9 cellular contexts compared by ENCODE assay signal in the genomic region with DNA sequence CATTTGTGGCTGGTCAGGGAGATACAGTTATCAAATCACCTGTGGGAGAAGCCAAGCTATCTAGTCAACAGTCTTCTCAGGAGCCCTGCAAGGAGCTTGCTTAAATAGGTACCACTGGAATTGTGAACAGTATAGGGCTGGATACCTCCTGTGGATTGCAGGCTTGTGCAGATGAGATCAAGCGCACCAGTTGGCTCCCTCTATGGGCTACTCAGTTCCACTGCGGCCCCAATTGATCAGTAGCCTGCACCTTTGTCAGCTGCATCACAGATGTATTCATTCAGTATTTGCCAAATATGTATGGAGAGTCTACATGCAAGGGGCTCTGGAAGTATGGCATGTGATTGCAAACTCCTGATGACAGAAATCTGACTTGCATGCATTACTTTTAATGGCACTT. TPM values are rescaled to one million over a fixed set of nuclear protein-coding genes. Genes with fewer than 3 reads are reported as not detected.
DNase-seq lines count a peak whose midpoint lies in the region; ATAC-seq and TF ChIP-seq lines count a peak whose summit lies in the region.
"Had no signal": no experiment of that assay in that cellular context is flagged by ENCODE, and none has a peak within 500 bp of the region (broad histone marks: within the 10 kb centered on the region; RNA-seq: fewer than 3 reads in every experiment).

No MANE protein-coding gene starts in this region.

- H3K36me3 Mint-ChIP-seq in glutamatergic neuron (ENCODE audit: unreplicated experiment) = no peaks in the 10 kb centered on the region
- no peaks in the 10 kb centered on the region for H3K36me3 Mint-ChIP-seq in activated CD8-positive, alpha-beta T cell treated with anti-CD3 and anti-CD28 coated beads, Interleukin-2, amount 10 ng/mL, durations not matched to agents 7 days and 5 days (ENCODE audit: low read depth)

- DNase-seq in AG10803 (ENCODE audit: low read depth) = no peak
- peak; percentile 18 for DNase-seq in GM23248
- peak; percentile 52 for DNase-seq in glutamatergic neuron
- no peak for DNase-seq in activated CD8-positive, alpha-beta T cell treated with anti-CD3 and anti-CD28 coated beads, Interleukin-2, amount 10 ng/mL, durations not matched to agents 7 days and 5 days
- DNase-seq in activated CD4-positive, alpha-beta T cell treated with anti-CD3 and anti-CD28 coated beads for 48 hours = no peak
- no peak for DNase-seq in ovary

- H3K9ac ChIP-seq in GM23248 (no peak overlapping the region), OCI-LY1 (ENCODE audit: low read length) (no peak overlapping the region)

- TF ChIP-seq EP300 in ovary (IDR thresholded peaks at IDR 0.05) = no peak

- H3K27ac Mint-ChIP-seq in glutamatergic neuron (ENCODE audit: unreplicated experiment) = no peak overlapping the region
- H3K27ac Mint-ChIP-seq in activated CD8-positive, alpha-beta T cell treated with anti-CD3 and anti-CD28 coated beads, Interleukin-2, amount 10 ng/mL, durations not matched to agents 7 days and 5 days = no peak overlapping the region

- ATAC-seq in activated CD8-positive, alpha-beta T cell treated with anti-CD3 and anti-CD28 coated beads, Interleukin-2, amount 10 ng/mL, durations not matched to agents 7 days and 5 days = no peak
- no peak for ATAC-seq in HG03196 (IDR thresholded peaks at IDR 0.05; ENCODE audit: unreplicated experiment)

- H3F3A ChIP-seq in GM23248 (ENCODE audit: insufficient read depth) (no peaks in the 10 kb centered on the region), OCI-LY1 (ENCODE audit: insufficient read depth, low read length) (no peaks in the 10 kb centered on the region)

- TF ChIP-seq POLR2A in ovary (IDR thresholded peaks at IDR 0.05) = no peak

- H2AFZ ChIP-seq in GM23248 (no peak overlapping the region), OCI-LY1 (ENCODE audit: low read length) (no peak overlapping the region)

- H3K4me1 ChIP-seq in GM23248 (ENCODE audit: insufficient read depth) = no peaks in the 10 kb centered on the region
- no peaks in the 10 kb centered on the region for H3K4me1 ChIP-seq in OCI-LY1 (ENCODE audit: insufficient read depth, low read length, severe bottlenecking)
- no peaks in the 10 kb centered on the region for H3K4me1 ChIP-seq in ovary (ENCODE audit: insufficient read depth)

- H3K4me2 ChIP-seq in GM23248 (ENCODE audit: unreplicated experiment) (no peak overlapping the region), OCI-LY1 (ENCODE audit: low read length) (no peak overlapping the region)

- TF ChIP-seq CTCF in AG10803 (conservative IDR thresholded peaks at IDR 0.05; ENCODE audit: low read length) = 0 out of 2 replicates have a peak, but pooled peaks have one; percentile 8
- TF ChIP-seq CTCF in OCI-LY1 (IDR thresholded peaks at IDR 0.05; ENCODE audit: low read length) = peak; percentile 26; the same call in 1 of the 2 replicates
- TF ChIP-seq CTCF in glutamatergic neuron (IDR thresholded peaks at IDR 0.05; ENCODE audit: partially characterized antibody, unreplicated experiment) = peak; percentile 40
- no peak for TF ChIP-seq CTCF in ovary (IDR thresholded peaks at IDR 0.05)

- H3K4me3 Mint-ChIP-seq in glutamatergic neuron (ENCODE audit: unreplicated experiment) = no peak overlapping the region
- no peak overlapping the region for H3K4me3 Mint-ChIP-seq in activated CD8-positive, alpha-beta T cell treated with anti-CD3 and anti-CD28 coated beads, Interleukin-2, amount 10 ng/mL, durations not matched to agents 7 days and 5 days

- H3K27ac ChIP-seq in GM23248 (no peak overlapping the region), OCI-LY1 (ENCODE audit: low read depth, low read length, poor library complexity, severe bottlenecking) (no peak overlapping the region), ovary (no peak overlapping the region)
- H3K27ac ChIP-seq: epithelial cell of prostate had no signal

- H3K9me3 Mint-ChIP-seq in glutamatergic neuron (ENCODE audit: unreplicated experiment) = no peaks in the 10 kb centered on the region
- H3K9me3 Mint-ChIP-seq in activated CD8-positive, alpha-beta T cell treated with anti-CD3 and anti-CD28 coated beads, Interleukin-2, amount 10 ng/mL, durations not matched to agents 7 days and 5 days (ENCODE audit: insufficient read depth) = no peaks in the 10 kb centered on the region

- H3K9me2 ChIP-seq in GM23248 (ENCODE audit: insufficient read depth) = no peaks in the 10 kb centered on the region
- H3K9me2 ChIP-seq in OCI-LY1 (ENCODE audit: low read depth, low read length) = no peaks in the 10 kb centered on the region

- intact Hi-C loops in ovary (cut with DNase I) = loop anchor here in 1 of 4 donors (10.0 kb wide), 1 partner anchor 1573 kb away; no protein-coding TSS in a partner anchor

- H3K36me3 ChIP-seq in GM23248 (ENCODE audit: low read depth) (no peaks in the 10 kb centered on the region), OCI-LY1 (ENCODE audit: insufficient read depth, low read length) (no peaks in the 10 kb centered on the region), ovary (no peaks in the 10 kb centered on the region)

- H3K9me3 ChIP-seq in GM23248 (ENCODE audit: low read depth) = no peaks in the 10 kb centered on the region
- no peaks in the 10 kb centered on the region for H3K9me3 ChIP-seq in OCI-LY1 (ENCODE audit: low read length)
- H3K9me3 ChIP-seq in ovary = no peaks in the 10 kb centered on the region

- CTCF ChIA-PET in activated CD8-positive, alpha-beta T cell treated with anti-CD3 and anti-CD28 coated beads, Interleukin-2, amount 10 ng/mL, durations not matched to agents 7 days and 5 days (lab: Charles Lee) = interaction anchor here (0.6 kb wide), 1 partner anchor 16 kb away, joined by 3 read pairs; no protein-coding TSS in a partner anchor

- H4K20me1 ChIP-seq in GM23248 (ENCODE audit: insufficient read depth) (no peaks in the 10 kb centered on the region), OCI-LY1 (ENCODE audit: insufficient read depth, low read length) (no peaks in the 10 kb centered on the region)

- POLR2A ChIA-PET in activated CD8-positive, alpha-beta T cell treated with anti-CD3 and anti-CD28 coated beads, Interleukin-2, amount 10 ng/mL, durations not matched to agents 7 days and 5 days (lab: Charles Lee) = no interaction called here

- H3K4me3 ChIP-seq in AG10803 (ENCODE audit: low read length) (no peak overlapping the region), GM23248 (no peak overlapping the region), OCI-LY1 (ENCODE audit: low read depth, low read length, poor library complexity, severe bottlenecking) (no peak overlapping the region), ovary (no peak overlapping the region)

- H3K27me3 Mint-ChIP-seq in glutamatergic neuron (ENCODE audit: unreplicated experiment) = no peaks in the 10 kb centered on the region
- no peaks in the 10 kb centered on the region for H3K27me3 Mint-ChIP-seq in activated CD8-positive, alpha-beta T cell treated with anti-CD3 and anti-CD28 coated beads, Interleukin-2, amount 10 ng/mL, durations not matched to agents 7 days and 5 days (ENCODE audit: low read depth)

- WGBS in GM23248 (ENCODE audit: low coverage in 1 of 2, low lambda C conversion rate in 2 of 2, missing lambda C conversion rate in 2 of 2), 2 experiments = 6 to 11% methylated on average over 2 of the region's 2 CpGs
- WGBS in ovary, 3 donors = 36 to 39% (median 38%) methylated on average over 2 of the region's 2 CpGs

- no peaks in the 10 kb centered on the region for H3K79me2 ChIP-seq in GM23248 (ENCODE audit: insufficient read depth)
- H3K79me2 ChIP-seq in OCI-LY1 (ENCODE audit: insufficient read depth, low read length) = no peaks in the 10 kb centered on the region

- H3K4me1 Mint-ChIP-seq in glutamatergic neuron (ENCODE audit: low read depth, unreplicated experiment) = peaks cover 2% of the 10 kb centered on the region
- H3K4me1 Mint-ChIP-seq in activated CD8-positive, alpha-beta T cell treated with anti-CD3 and anti-CD28 coated beads, Interleukin-2, amount 10 ng/mL, durations not matched to agents 7 days and 5 days (ENCODE audit: low read depth) = no peaks in the 10 kb centered on the region

- in situ Hi-C loops in GM23248 (cut with MboI) = no loop called here

- H3K27me3 ChIP-seq in GM23248 (replicated peaks; ENCODE audit: insufficient read depth) = no peaks in the 10 kb centered on the region
- H3K27me3 ChIP-seq in OCI-LY1 (ENCODE audit: insufficient read depth, low read length) = no peaks in the 10 kb centered on the region
- H3K27me3 ChIP-seq in ovary = no peaks in the 10 kb centered on the region

RNA-seq across cellular contexts. Expression of gene TEX13A, which starts 28.6 kb away (rescaled TPM):
- not detected in 2 replicates for total RNA-seq in GM23248 (2014; rRNA removed; shearing (Covaris generic))
- polyA plus RNA-seq in GM23248 (2016; fragmentation: Nextera tagmentation; extraction: Ambion mirVana) (not detected in 2 replicates), ovary (not detected)
- total RNA-seq in glutamatergic neuron (ENCODE audit: unreplicated experiment) (not detected), ovary (not detected)
- total RNA-seq in activated CD8-positive, alpha-beta T cell treated with anti-CD3 and anti-CD28 coated beads, Interleukin-2, amount 10 ng/mL, durations not matched to agents 7 days and 5 days = not detected

Comparison
In these comparisons a context has a peak if more than half of its experiments do, and no peak if none do; other contexts are left out.
1. DNase-seq: peak in GM23248 (single experiment) and glutamatergic neuron (single experiment); none in AG10803 (single experiment), activated CD8-positive, alpha-beta T cell treated with anti-CD3 and anti-CD28 coated beads, Interleukin-2, amount 10 ng/mL, durations not matched to agents 7 days and 5 days (single experiment), activated CD4-positive, alpha-beta T cell treated with anti-CD3 and anti-CD28 coated beads for 48 hours (single experiment) and ovary (0 of 5).
2. CTCF ChIP-seq: peak in AG10803 (single experiment), OCI-LY1 (single experiment) and glutamatergic neuron (single experiment); none in ovary (0 of 3).